In the genomic region with DNA sequence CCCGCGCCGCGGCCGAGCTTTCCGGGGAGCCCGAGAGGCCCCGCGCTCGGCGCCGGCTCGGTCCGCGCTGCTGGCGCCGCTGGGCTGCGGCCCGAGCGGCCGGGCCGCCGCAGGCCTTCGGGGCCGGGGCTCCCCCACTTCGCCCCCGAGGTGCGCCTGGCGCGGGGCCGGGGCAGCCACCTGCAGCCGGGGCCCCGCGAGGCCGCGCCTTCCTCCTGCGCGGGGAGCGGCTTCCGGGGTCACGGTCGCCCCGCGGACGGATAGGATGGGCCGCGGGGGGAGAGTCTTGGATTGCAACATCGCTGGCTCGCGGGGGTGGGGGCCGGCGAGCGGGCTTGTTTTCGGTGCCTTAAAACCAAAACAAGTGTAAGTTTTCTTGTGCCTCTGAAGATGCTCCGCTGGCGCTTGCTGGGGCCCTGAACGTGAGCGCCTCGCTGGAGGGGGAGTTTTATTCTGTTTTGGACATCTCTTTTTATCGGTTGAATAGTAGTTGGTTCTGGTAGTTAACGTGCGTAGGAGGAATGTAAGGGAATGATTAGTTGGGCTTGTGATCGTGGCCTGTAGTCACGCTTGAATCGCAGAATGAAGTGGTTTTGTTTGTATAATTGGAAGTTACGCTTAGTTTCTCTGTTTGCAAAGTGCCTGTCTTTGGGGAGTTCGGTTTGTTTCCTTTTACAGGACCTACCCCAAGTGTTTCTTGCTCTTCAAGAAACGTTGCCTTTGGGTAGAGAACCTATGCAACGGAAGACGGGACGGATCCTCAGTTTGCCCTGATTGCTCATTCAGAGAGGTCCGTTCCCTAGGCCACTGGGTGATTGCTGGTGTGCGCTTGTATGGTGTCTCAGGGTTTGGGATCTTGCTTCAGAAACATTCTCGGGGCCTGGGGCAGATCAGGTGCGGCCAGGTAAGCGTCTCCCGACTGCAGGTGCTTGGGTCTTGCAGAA, we compare ENCODE assay signal across 8 cellular contexts. TPM values are rescaled to one million over a fixed set of nuclear protein-coding genes. Genes with fewer than 3 reads are reported as not detected.
A peak's percentile ranks its signal among the peaks of the same experiment; 100 is the strongest.
DNase-seq lines count a peak whose midpoint lies in the region; ATAC-seq and TF ChIP-seq lines count a peak whose summit lies in the region.

No MANE protein-coding gene starts in this region.

- peak overlapping the region; percentile 86 for H3K9ac ChIP-seq in endocrine pancreas (ENCODE audit: control insufficient read depth, insufficient read depth, low read length)

- POLR2A ChIA-PET in A673 (lab: Charles Lee; ENCODE audit: low non-redundant PET), result no interaction called here
- POLR2A ChIA-PET in activated CD4-positive, alpha-beta memory T cell treated with anti-CD3 and anti-CD28 coated beads for 36 hours (lab: Charles Lee), result interaction anchor here (0.7 to 1.6 kb wide), 5 partner anchors 8 to 110 kb away, joined by 3 to 7 read pairs (median 3); a partner anchor contains a TSS

- TSS peak; percentile 89 for BruUV-seq in A673 (replicated peaks; lab: Mats Ljungman, UMichigan)

- H3K4me3 ChIP-seq in A673 (ENCODE audit: low read depth, low read length, poor library complexity, severe bottlenecking), result peak overlapping the region; percentile 95
- H3K4me3 ChIP-seq in endocrine pancreas (ENCODE audit: control insufficient read depth, insufficient read depth, low read length), result peak overlapping the region; percentile 83
- peak overlapping the region; percentile 81 to 92 for H3K4me3 ChIP-seq in muscle layer of duodenum (ENCODE audit: low read depth in 1 of 2, low read length in 2 of 2)

- H3K27me3 ChIP-seq in A673 (replicated peaks; ENCODE audit: insufficient read depth, low read depth, low read length, poor library complexity) (no peaks in the 10 kb centered on the region), endocrine pancreas (ENCODE audit: control insufficient read depth, insufficient read depth, low read length) (no peaks in the 10 kb centered on the region), muscle layer of duodenum (ENCODE audit: low read depth, low read length) (no peaks in the 10 kb centered on the region)

- no peak for TF ChIP-seq CTCF in A673 (conservative IDR thresholded peaks at IDR 0.05; ENCODE audit: low read depth, low read length)

- H3K27ac Mint-ChIP-seq in activated CD4-positive, alpha-beta memory T cell treated with anti-CD3 and anti-CD28 coated beads for 36 hours, result peak overlapping the region; percentile 95

- H3K27ac ChIP-seq in A673 (ENCODE audit: low read depth, low read length, poor library complexity, severe bottlenecking) (peak overlapping the region; percentile 89), muscle layer of duodenum (ENCODE audit: low read length) (peak overlapping the region; percentile 70)

- H3K36me3 ChIP-seq in A673 (ENCODE audit: insufficient read depth, low read length, poor library complexity, severe bottlenecking) (peaks cover 34% of the 10 kb centered on the region), endocrine pancreas (ENCODE audit: control insufficient read depth, insufficient read depth, low read length) (peaks cover 2% of the 10 kb centered on the region), muscle layer of duodenum (ENCODE audit: control insufficient read depth in 1 of 2, insufficient read depth in 2 of 2, low read length in 2 of 2) (peaks cover 4 to 16% of the 10 kb centered on the region in 2 donors)

- H3K4me1 ChIP-seq in A673 (ENCODE audit: insufficient read depth, low read length, poor library complexity, severe bottlenecking) (peaks cover 8% of the 10 kb centered on the region), endocrine pancreas (ENCODE audit: control insufficient read depth, insufficient read depth, low read length) (no peaks in the 10 kb centered on the region), muscle layer of duodenum (ENCODE audit: control insufficient read depth in 1 of 2, insufficient read depth in 2 of 2, low read length in 2 of 2) (peaks cover 10 to 48% of the 10 kb centered on the region in 2 donors)

- H3K27me3 Mint-ChIP-seq in activated CD4-positive, alpha-beta memory T cell treated with anti-CD3 and anti-CD28 coated beads for 36 hours, result no peaks in the 10 kb centered on the region

- H3K4me3 Mint-ChIP-seq in activated CD4-positive, alpha-beta memory T cell treated with anti-CD3 and anti-CD28 coated beads for 36 hours, result peak overlapping the region; percentile 98

- DNase-seq in A673 (ENCODE audit: low spot score) (no peak), KBM-7 (peak; percentile 32), superior temporal gyrus (ENCODE audit: extremely low spot score) (peak; percentile 8), NCI-H82 (lab: John Stamatoyannopoulos, UW) (no peak)
- peak; percentile 74 for DNase-seq in activated CD4-positive, alpha-beta memory T cell treated with anti-CD3 and anti-CD28 coated beads for 36 hours

- H3K9me3 ChIP-seq in A673 (ENCODE audit: low read depth, low read length, poor library complexity, severe bottlenecking) (no peaks in the 10 kb centered on the region), endocrine pancreas (ENCODE audit: control insufficient read depth, low read length) (no peaks in the 10 kb centered on the region), muscle layer of duodenum (ENCODE audit: control insufficient read depth in 1 of 2, low read length in 2 of 2) (no peaks in the 10 kb centered on the region)

- peaks cover 29% of the 10 kb centered on the region for H3K4me1 Mint-ChIP-seq in activated CD4-positive, alpha-beta memory T cell treated with anti-CD3 and anti-CD28 coated beads for 36 hours (ENCODE audit: low read depth)

- peaks cover 4% of the 10 kb centered on the region for H3K9me3 Mint-ChIP-seq in activated CD4-positive, alpha-beta memory T cell treated with anti-CD3 and anti-CD28 coated beads for 36 hours

- in situ Hi-C loops in KBM-7 (cut with MboI; ENCODE audit: low pct_unique_long_range_greater_than_20kb, low sequenced_read_pairs), result no loop called here

- H3K36me3 Mint-ChIP-seq in activated CD4-positive, alpha-beta memory T cell treated with anti-CD3 and anti-CD28 coated beads for 36 hours, result peaks cover 24% of the 10 kb centered on the region

- CTCF ChIA-PET in A673 (lab: Charles Lee), result no interaction called here
- CTCF ChIA-PET in activated CD4-positive, alpha-beta memory T cell treated with anti-CD3 and anti-CD28 coated beads for 36 hours (lab: Charles Lee), result interaction anchor here (1.0 to 1.4 kb wide), 2 partner anchors 9 to 21 kb away, joined by 3 read pairs; no protein-coding TSS in a partner anchor

- ATAC-seq in GM19467 (IDR thresholded peaks at IDR 0.05; ENCODE audit: unreplicated experiment), result peak; percentile 17

- intact Hi-C loops in A673 (cut with micrococcal nuclease; ENCODE audit: unreplicated experiment), result no loop called here
- intact Hi-C loops in activated CD4-positive, alpha-beta memory T cell treated with anti-CD3 and anti-CD28 coated beads for 36 hours (cut with micrococcal nuclease), result loop anchor here (2.0 to 5.0 kb wide), 3 partner anchors 33 to 302 kb away; a partner anchor contains a TSS

RNA-seq across cellular contexts. Expression of a gene that starts 0.7 kb away (rescaled TPM):
- total RNA-seq in A673 (2021), result 348 and 361 TPM in 2 replicates
- 100 to 1,000 TPM; 248 to 249 TPM for total RNA-seq in activated CD4-positive, alpha-beta memory T cell treated with anti-CD3 and anti-CD28 coated beads for 36 hours

RNA-seq across cellular contexts. Expression of a gene that starts 23.3 kb away (rescaled TPM):
- total RNA-seq in A673 (2021), result 2.0 and 3.7 TPM in 2 replicates
- under 1 TPM; 0.17 to 0.31 TPM for total RNA-seq in activated CD4-positive, alpha-beta memory T cell treated with anti-CD3 and anti-CD28 coated beads for 36 hours

RNA-seq across cellular contexts. Expression of a gene that starts 41.5 kb away (rescaled TPM):
- total RNA-seq in A673 (2021), result 55.0 and 57.2 TPM in 2 replicates
- total RNA-seq in activated CD4-positive, alpha-beta memory T cell treated with anti-CD3 and anti-CD28 coated beads for 36 hours, result 10 to 100 TPM; 59.6 to 60.8 TPM

RNA-seq across cellular contexts. Expression of a gene that starts 41.6 kb away (rescaled TPM):
- total RNA-seq in A673 (2021), result 20.9 and 32.7 TPM in 2 replicates
- 10 to 100 TPM; 19.0 to 19.1 TPM for total RNA-seq in activated CD4-positive, alpha-beta memory T cell treated with anti-CD3 and anti-CD28 coated beads for 36 hours

RNA-seq across cellular contexts. Expression of a gene that starts 54.3 kb away (rescaled TPM):
- 1.7 and 2.3 TPM in 2 replicates for total RNA-seq in A673 (2021)
- total RNA-seq in activated CD4-positive, alpha-beta memory T cell treated with anti-CD3 and anti-CD28 coated beads for 36 hours, result not detected

Comparison
In these comparisons a context has a peak if more than half of its experiments do, and no peak if none do; other contexts are left out.
1. DNase-seq: peak in KBM-7 (single experiment), activated CD4-positive, alpha-beta memory T cell treated with anti-CD3 and anti-CD28 coated beads for 36 hours (single experiment) and superior temporal gyrus (single experiment); none in A673 (single experiment) and NCI-H82 (single experiment).
2. Peak in every context shown above with its lines, with median percentiles within 50 percentile points of each other: H3K4me3 ChIP-seq.